1 cellular context compared by ENCODE assay signal in the genomic region with DNA sequence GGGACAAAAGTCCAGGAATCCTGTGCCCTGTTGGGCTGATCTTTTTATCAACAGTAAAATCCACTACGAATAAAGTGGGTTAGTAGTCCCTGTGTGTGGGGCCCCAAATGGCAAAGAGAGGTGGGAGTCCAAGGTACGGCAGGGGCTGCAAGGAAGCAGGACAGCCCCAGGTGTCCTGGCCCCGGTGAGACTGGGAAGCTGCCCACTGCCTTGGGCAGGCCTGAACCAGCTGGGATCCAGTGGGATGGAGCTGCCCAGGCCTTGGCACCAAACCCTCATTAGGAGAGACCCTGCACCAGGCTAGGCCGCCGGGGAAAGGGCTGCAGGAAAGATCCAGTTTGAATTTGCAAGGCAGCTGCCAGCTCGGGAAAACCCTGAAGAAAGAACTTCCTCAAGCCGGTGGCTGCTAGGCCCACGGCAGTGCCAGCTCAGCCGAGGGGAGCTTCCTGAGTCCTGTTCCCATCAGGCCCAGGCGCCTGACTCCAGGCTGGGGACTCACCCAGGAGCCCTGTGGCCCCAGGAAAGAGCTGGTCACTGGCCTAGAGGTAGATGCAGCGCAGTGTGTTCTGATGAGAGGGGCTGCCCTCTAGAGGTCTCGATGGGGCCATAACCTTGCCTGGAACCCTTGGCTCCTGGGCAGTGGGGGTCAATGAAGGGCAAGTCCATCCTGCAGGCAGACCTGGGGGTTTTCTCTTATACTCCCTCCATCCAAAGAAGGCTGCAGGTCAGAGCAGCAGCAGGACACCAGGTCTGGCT.
TF ChIP-seq lines count a peak whose summit lies in the region.

No MANE protein-coding gene starts in this region.

TF ChIP-seq in HepG2, 621 proteins besides CTCF, POLR2A, EP300 and RAD21 (continued from another document and continues in another):
- TF ChIP-seq, protein P1, sequence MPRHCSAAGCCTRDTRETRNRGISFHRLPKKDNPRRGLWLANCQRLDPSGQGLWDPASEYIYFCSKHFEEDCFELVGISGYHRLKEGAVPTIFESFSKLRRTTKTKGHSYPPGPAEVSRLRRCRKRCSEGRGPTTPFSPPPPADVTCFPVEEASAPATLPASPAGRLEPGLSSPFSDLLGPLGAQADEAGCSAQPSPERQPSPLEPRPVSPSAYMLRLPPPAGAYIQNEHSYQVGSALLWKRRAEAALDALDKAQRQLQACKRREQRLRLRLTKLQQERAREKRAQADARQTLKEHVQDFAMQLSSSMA (CRISPR knock-in tag; IDR thresholded peaks at IDR 0.05), result 0 out of 2 replicates have a peak, but pooled peaks have one; percentile 31
- TF ChIP-seq ATAD3A (CRISPR knock-in tag; IDR thresholded peaks at IDR 0.05), result no peak
- TF ChIP-seq ZNF329 (CRISPR knock-in tag; IDR thresholded peaks at IDR 0.05; ENCODE audit: low read depth), result no peak
- TF ChIP-seq SRF (IDR thresholded peaks at IDR 0.05; ENCODE audit: low read depth, low read length), result no peak
- no peak for TF ChIP-seq TEAD2 (CRISPR knock-in tag; IDR thresholded peaks at IDR 0.05)
- TF ChIP-seq ZNF333 (CRISPR knock-in tag; IDR thresholded peaks at IDR 0.05; ENCODE audit: borderline replicate concordance), result peak; percentile 31; the same call in 1 of the 2 replicates
- TF ChIP-seq ZNF20 (CRISPR knock-in tag; IDR thresholded peaks at IDR 0.05), result no peak
- no peak for TF ChIP-seq ZNF570 (CRISPR knock-in tag; IDR thresholded peaks at IDR 0.05; ENCODE audit: borderline replicate concordance)
- TF ChIP-seq MYNN (CRISPR knock-in tag; IDR thresholded peaks at IDR 0.05; ENCODE audit: low read depth), result 0 out of 2 replicates have a peak, but pooled peaks have one; percentile 23
- TF ChIP-seq, protein P2, sequence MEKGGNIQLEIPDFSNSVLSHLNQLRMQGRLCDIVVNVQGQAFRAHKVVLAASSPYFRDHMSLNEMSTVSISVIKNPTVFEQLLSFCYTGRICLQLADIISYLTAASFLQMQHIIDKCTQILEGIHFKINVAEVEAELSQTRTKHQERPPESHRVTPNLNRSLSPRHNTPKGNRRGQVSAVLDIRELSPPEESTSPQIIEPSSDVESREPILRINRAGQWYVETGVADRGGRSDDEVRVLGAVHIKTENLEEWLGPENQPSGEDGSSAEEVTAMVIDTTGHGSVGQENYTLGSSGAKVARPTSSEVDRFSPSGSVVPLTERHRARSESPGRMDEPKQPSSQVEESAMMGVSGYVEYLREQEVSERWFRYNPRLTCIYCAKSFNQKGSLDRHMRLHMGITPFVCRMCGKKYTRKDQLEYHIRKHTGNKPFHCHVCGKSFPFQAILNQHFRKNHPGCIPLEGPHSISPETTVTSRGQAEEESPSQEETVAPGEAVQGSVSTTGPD (CRISPR knock-in tag; IDR thresholded peaks at IDR 0.05), result no peak
- TF ChIP-seq, protein P3, sequence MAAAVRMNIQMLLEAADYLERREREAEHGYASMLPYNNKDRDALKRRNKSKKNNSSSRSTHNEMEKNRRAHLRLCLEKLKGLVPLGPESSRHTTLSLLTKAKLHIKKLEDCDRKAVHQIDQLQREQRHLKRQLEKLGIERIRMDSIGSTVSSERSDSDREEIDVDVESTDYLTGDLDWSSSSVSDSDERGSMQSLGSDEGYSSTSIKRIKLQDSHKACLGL (CRISPR knock-in tag; IDR thresholded peaks at IDR 0.05), result no peak
- no peak for TF ChIP-seq ZNF543 (CRISPR knock-in tag; IDR thresholded peaks at IDR 0.05)
- TF ChIP-seq ZNF205 (CRISPR knock-in tag; IDR thresholded peaks at IDR 0.05), result no peak
- TF ChIP-seq, protein P4, sequence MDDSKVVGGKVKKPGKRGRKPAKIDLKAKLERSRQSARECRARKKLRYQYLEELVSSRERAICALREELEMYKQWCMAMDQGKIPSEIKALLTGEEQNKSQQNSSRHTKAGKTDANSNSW (CRISPR knock-in tag; IDR thresholded peaks at IDR 0.05; ENCODE audit: borderline replicate concordance), result no peak
- no peak for TF ChIP-seq MAFG (CRISPR knock-in tag; IDR thresholded peaks at IDR 0.05)
- no peak for TF ChIP-seq CEBPG (CRISPR knock-in tag; IDR thresholded peaks at IDR 0.05)
- no peak for TF ChIP-seq PPARG (CRISPR knock-in tag; conservative IDR thresholded peaks at IDR 0.05)
- no peak for TF ChIP-seq ZSCAN25 (CRISPR knock-in tag; IDR thresholded peaks at IDR 0.05)
- no peak for TF ChIP-seq ZKSCAN8 (CRISPR knock-in tag; IDR thresholded peaks at IDR 0.05; ENCODE audit: borderline replicate concordance)
- TF ChIP-seq, protein P5, sequence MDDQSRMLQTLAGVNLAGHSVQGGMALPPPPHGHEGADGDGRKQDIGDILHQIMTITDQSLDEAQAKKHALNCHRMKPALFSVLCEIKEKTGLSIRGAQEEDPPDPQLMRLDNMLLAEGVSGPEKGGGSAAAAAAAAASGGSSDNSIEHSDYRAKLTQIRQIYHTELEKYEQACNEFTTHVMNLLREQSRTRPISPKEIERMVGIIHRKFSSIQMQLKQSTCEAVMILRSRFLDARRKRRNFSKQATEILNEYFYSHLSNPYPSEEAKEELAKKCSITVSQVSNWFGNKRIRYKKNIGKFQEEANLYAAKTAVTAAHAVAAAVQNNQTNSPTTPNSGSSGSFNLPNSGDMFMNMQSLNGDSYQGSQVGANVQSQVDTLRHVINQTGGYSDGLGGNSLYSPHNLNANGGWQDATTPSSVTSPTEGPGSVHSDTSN (CRISPR knock-in tag; IDR thresholded peaks at IDR 0.05; ENCODE audit: borderline replicate concordance), result no peak
- no peak for TF ChIP-seq SRSF1 (optimal IDR thresholded peaks at IDR 0.05; ENCODE audit: low read depth, low read length)
- TF ChIP-seq ZNF3 (CRISPR knock-in tag; IDR thresholded peaks at IDR 0.05), result no peak
- TF ChIP-seq, protein P6, sequence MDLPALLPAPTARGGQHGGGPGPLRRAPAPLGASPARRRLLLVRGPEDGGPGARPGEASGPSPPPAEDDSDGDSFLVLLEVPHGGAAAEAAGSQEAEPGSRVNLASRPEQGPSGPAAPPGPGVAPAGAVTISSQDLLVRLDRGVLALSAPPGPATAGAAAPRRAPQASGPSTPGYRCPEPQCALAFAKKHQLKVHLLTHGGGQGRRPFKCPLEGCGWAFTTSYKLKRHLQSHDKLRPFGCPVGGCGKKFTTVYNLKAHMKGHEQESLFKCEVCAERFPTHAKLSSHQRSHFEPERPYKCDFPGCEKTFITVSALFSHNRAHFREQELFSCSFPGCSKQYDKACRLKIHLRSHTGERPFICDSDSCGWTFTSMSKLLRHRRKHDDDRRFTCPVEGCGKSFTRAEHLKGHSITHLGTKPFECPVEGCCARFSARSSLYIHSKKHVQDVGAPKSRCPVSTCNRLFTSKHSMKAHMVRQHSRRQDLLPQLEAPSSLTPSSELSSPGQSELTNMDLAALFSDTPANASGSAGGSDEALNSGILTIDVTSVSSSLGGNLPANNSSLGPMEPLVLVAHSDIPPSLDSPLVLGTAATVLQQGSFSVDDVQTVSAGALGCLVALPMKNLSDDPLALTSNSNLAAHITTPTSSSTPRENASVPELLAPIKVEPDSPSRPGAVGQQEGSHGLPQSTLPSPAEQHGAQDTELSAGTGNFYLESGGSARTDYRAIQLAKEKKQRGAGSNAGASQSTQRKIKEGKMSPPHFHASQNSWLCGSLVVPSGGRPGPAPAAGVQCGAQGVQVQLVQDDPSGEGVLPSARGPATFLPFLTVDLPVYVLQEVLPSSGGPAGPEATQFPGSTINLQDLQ (CRISPR knock-in tag; IDR thresholded peaks at IDR 0.05), result no peak
- TF ChIP-seq, protein P7, sequence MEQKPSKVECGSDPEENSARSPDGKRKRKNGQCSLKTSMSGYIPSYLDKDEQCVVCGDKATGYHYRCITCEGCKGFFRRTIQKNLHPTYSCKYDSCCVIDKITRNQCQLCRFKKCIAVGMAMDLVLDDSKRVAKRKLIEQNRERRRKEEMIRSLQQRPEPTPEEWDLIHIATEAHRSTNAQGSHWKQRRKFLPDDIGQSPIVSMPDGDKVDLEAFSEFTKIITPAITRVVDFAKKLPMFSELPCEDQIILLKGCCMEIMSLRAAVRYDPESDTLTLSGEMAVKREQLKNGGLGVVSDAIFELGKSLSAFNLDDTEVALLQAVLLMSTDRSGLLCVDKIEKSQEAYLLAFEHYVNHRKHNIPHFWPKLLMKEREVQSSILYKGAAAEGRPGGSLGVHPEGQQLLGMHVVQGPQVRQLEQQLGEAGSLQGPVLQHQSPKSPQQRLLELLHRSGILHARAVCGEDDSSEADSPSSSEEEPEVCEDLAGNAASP (CRISPR knock-in tag; IDR thresholded peaks at IDR 0.05; ENCODE audit: borderline replicate concordance), result peak; percentile 75; the same call in 1 of the 2 replicates
- TF ChIP-seq, protein P8, sequence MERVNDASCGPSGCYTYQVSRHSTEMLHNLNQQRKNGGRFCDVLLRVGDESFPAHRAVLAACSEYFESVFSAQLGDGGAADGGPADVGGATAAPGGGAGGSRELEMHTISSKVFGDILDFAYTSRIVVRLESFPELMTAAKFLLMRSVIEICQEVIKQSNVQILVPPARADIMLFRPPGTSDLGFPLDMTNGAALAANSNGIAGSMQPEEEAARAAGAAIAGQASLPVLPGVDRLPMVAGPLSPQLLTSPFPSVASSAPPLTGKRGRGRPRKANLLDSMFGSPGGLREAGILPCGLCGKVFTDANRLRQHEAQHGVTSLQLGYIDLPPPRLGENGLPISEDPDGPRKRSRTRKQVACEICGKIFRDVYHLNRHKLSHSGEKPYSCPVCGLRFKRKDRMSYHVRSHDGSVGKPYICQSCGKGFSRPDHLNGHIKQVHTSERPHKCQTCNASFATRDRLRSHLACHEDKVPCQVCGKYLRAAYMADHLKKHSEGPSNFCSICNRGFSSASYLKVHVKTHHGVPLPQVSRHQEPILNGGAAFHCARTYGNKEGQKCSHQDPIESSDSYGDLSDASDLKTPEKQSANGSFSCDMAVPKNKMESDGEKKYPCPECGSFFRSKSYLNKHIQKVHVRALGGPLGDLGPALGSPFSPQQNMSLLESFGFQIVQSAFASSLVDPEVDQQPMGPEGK (CRISPR knock-in tag; IDR thresholded peaks at IDR 0.05), result peak; percentile 63
- peak; percentile 87 for TF ChIP-seq ZFX (CRISPR knock-in tag; IDR thresholded peaks at IDR 0.05; ENCODE audit: low read depth)
- TF ChIP-seq HDAC1 (CRISPR knock-in tag; IDR thresholded peaks at IDR 0.05), result peak; percentile 81
- TF ChIP-seq, protein P9, sequence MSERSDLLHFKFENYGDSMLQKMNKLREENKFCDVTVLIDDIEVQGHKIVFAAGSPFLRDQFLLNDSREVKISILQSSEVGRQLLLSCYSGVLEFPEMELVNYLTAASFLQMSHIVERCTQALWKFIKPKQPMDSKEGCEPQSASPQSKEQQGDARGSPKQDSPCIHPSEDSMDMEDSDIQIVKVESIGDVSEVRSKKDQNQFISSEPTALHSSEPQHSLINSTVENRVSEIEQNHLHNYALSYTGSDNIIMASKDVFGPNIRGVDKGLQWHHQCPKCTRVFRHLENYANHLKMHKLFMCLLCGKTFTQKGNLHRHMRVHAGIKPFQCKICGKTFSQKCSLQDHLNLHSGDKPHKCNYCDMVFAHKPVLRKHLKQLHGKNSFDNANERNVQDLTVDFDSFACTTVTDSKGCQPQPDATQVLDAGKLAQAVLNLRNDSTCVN (CRISPR knock-in tag; IDR thresholded peaks at IDR 0.05; ENCODE audit: borderline replicate concordance), result no peak
- TF ChIP-seq, protein P10, sequence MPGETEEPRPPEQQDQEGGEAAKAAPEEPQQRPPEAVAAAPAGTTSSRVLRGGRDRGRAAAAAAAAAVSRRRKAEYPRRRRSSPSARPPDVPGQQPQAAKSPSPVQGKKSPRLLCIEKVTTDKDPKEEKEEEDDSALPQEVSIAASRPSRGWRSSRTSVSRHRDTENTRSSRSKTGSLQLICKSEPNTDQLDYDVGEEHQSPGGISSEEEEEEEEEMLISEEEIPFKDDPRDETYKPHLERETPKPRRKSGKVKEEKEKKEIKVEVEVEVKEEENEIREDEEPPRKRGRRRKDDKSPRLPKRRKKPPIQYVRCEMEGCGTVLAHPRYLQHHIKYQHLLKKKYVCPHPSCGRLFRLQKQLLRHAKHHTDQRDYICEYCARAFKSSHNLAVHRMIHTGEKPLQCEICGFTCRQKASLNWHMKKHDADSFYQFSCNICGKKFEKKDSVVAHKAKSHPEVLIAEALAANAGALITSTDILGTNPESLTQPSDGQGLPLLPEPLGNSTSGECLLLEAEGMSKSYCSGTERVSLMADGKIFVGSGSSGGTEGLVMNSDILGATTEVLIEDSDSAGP (CRISPR knock-in tag; IDR thresholded peaks at IDR 0.05; ENCODE audit: borderline replicate concordance), result peak; percentile 90
- TF ChIP-seq NFYB (CRISPR knock-in tag; IDR thresholded peaks at IDR 0.05), result 0 out of 2 replicates have a peak, but pooled peaks have one; percentile 17
- TF ChIP-seq FOSL2 (CRISPR knock-in tag; IDR thresholded peaks at IDR 0.05), result peak; percentile 24; the same call in 1 of the 2 replicates
- 0 out of 2 replicates have a peak, but pooled peaks have one; percentile 42 for TF ChIP-seq ZNF670 (CRISPR knock-in tag; IDR thresholded peaks at IDR 0.05; ENCODE audit: borderline replicate concordance)
- no peak for TF ChIP-seq NFIB (CRISPR knock-in tag; IDR thresholded peaks at IDR 0.05; ENCODE audit: borderline replicate concordance)
- TF ChIP-seq ETV5 (CRISPR knock-in tag; IDR thresholded peaks at IDR 0.05; ENCODE audit: borderline replicate concordance), result no peak; the same call in 1 of the 2 replicates
- no peak for TF ChIP-seq ZNF383 (CRISPR knock-in tag; IDR thresholded peaks at IDR 0.05; ENCODE audit: borderline replicate concordance)
- no peak for TF ChIP-seq ZNF549 (CRISPR knock-in tag; IDR thresholded peaks at IDR 0.05)
- TF ChIP-seq, protein P11, sequence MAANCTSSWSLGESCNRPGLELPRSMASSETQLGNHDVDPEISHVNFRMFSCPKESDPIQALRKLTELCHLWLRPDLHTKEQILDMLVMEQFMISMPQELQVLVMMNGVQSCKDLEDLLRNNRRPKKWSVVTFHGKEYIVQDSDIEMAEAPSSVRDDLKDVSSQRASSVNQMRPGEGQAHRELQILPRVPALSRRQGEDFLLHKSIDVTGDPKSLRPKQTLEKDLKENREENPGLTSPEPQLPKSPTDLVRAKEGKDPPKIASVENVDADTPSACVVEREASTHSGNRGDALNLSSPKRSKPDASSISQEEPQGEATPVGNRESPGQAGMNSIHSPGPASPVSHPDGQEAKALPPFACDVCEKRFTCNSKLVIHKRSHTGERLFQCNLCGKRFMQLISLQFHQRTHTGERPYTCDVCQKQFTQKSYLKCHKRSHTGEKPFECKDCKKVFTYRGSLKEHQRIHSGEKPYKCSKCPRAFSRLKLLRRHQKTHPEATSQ (CRISPR knock-in tag; IDR thresholded peaks at IDR 0.05; ENCODE audit: borderline replicate concordance), result no peak
- TF ChIP-seq, protein P12, sequence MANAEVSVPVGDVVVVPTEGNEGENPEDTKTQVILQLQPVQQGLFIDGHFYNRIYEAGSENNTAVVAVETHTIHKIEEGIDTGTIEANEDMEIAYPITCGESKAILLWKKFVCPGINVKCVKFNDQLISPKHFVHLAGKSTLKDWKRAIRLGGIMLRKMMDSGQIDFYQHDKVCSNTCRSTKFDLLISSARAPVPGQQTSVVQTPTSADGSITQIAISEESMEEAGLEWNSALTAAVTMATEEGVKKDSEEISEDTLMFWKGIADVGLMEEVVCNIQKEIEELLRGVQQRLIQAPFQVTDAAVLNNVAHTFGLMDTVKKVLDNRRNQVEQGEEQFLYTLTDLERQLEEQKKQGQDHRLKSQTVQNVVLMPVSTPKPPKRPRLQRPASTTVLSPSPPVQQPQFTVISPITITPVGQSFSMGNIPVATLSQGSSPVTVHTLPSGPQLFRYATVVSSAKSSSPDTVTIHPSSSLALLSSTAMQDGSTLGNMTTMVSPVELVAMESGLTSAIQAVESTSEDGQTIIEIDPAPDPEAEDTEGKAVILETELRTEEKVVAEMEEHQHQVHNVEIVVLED (CRISPR knock-in tag; IDR thresholded peaks at IDR 0.05; ENCODE audit: borderline replicate concordance), result peak; percentile 50; the same call in 1 of the 2 replicates
